ENCODE assay signal across 14 cellular contexts in the genomic region with DNA sequence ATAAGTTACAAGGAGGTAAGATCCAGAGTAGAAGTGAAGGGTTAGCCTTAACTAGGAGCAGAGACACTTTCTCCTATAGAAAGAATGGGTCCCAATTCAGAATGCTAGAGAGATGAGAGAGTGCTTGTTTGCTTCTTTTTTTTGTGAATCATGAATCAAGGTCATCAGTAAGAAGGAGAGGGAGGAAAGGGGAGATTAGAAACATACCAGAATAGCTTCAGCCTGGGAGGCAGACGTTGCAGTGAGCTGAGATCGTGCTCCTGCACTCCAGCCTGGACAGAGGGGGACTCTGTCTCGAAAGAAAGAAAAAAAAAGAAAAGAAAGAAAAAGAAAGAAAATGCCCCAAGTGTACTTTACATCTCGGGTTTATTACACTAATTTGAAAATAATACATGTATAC.
"Had no signal": no experiment of that assay in that cellular context is flagged by ENCODE, and none has a peak within 500 bp of the region (broad histone marks: within the 10 kb centered on the region; RNA-seq: fewer than 3 reads in every experiment).

No MANE protein-coding gene starts in this region.

- DNase-seq: activated CD4-positive, alpha-beta T cell treated with anti-CD3 and anti-CD28 coated beads, Interleukin-2, amount 10 ng/mL, durations not matched to agents 24 days and 14 days; activated CD8-positive, alpha-beta T cell treated with anti-CD3 and anti-CD28 coated beads for 36 hours; activated naive CD4-positive, alpha-beta T cell treated with anti-CD3 and anti-CD28 coated beads for 36 hours; activated naive CD8-positive, alpha-beta T cell treated with anti-CD3 and anti-CD28 coated beads, Interleukin-2, amount 50 U/mL, for 24 hours; activated T-cell treated with anti-CD3 and anti-CD28 coated beads, Interleukin-2, amount 50 U/mL, for 1 hour; effector CD4-positive, alpha-beta T cell; natural killer cell; posterior cingulate gyrus; retina; stimulated activated CD4-positive, alpha-beta T cell treated with anti-CD3 and anti-CD28 coated beads, Interleukin-2, amount 100 ng/mL, for 24 hours; T1000; upper lobe of left lung had no signal

- H3K27ac ChIP-seq: suprapubic skin, upper lobe of left lung had no signal

- FAIRE-seq: bronchial epithelial cell had no signal

- H3K4me3 ChIP-seq: suprapubic skin, upper lobe of left lung had no signal

- H3K4me1 ChIP-seq: suprapubic skin, upper lobe of left lung had no signal

- H3K9me3 ChIP-seq: suprapubic skin, upper lobe of left lung had no signal

- ATAC-seq: activated CD8-positive, alpha-beta T cell treated with anti-CD3 and anti-CD28 coated beads for 36 hours; activated naive CD8-positive, alpha-beta T cell treated with anti-CD3 and anti-CD28 coated beads, Interleukin-2, amount 50 U/mL, for 24 hours; natural killer cell had no signal

- H3K27me3 ChIP-seq: suprapubic skin, upper lobe of left lung had no signal

- H3K36me3 ChIP-seq: suprapubic skin, upper lobe of left lung had no signal
